ENCODE assay signal across 8 cellular contexts in genomic region chrX:30889147-30890125, GRCh38. TPM values are rescaled to one million over a fixed set of nuclear protein-coding genes. Genes with fewer than 3 reads are reported as not detected.
DNase-seq lines count a peak whose midpoint lies in the region; ATAC-seq, FAIRE-seq and TF ChIP-seq lines count a peak whose summit lies in the region.

TAB3 (minus strand) TSS chrX:30889254; CDS start chrX:30859588, 29,666 bp downstream.

- DNase-seq in NCI-H187 treated with DMSO at 0.1 percent for 48 hours (lab: John Stamatoyannopoulos, UW) (peak; percentile 93), ascending aorta (ENCODE audit: low spot score in 2 of 2) (peak; percentile 87 to 97), right atrium auricular region (ENCODE audit: low spot score) (peak; percentile 95), psoas muscle (peak; percentile 93 to 96), urothelium cell line (ENCODE audit: low spot score) (peak; percentile 75)

- no peaks in the 10 kb centered on the region for H3K9me3 ChIP-seq in ascending aorta
- H3K9me3 ChIP-seq in right atrium auricular region = no peaks in the 10 kb centered on the region
- no peaks in the 10 kb centered on the region for H3K9me3 ChIP-seq in psoas muscle

- 0 to 22% (median 1%) methylated on average over 25 to 62 of the region's 62 CpGs for WGBS in psoas muscle, 3 donors

- ATAC-seq in GM18499 (IDR thresholded peaks at IDR 0.05; ENCODE audit: insufficient read depth, unreplicated experiment) (peak; percentile 86), HG02943 (IDR thresholded peaks at IDR 0.05; ENCODE audit: low read depth, unreplicated experiment) (peak; percentile 85), psoas muscle (peak; percentile 95 to 98 (median 97))

- H3K4me3 ChIP-seq in ascending aorta (peak within 1 kb of the TSS; percentile 74 to 93), right atrium auricular region (peak within 1 kb of the TSS; percentile 71 to 83), psoas muscle (peak within 1 kb of the TSS; percentile 80)

- no peak for TF ChIP-seq CTCF in ascending aorta (IDR thresholded peaks at IDR 0.05)
- no peak for TF ChIP-seq CTCF in right atrium auricular region (IDR thresholded peaks at IDR 0.05)
- no peak for TF ChIP-seq CTCF in psoas muscle (IDR thresholded peaks at IDR 0.05)

- H3K36me3 ChIP-seq in ascending aorta = no peaks in the 10 kb centered on the region
- H3K36me3 ChIP-seq in right atrium auricular region = no peaks in the 10 kb centered on the region
- no peaks in the 10 kb centered on the region for H3K36me3 ChIP-seq in psoas muscle (ENCODE audit: insufficient read depth in 1 of 2, low read depth in 1 of 2)

- intact Hi-C loops in T-helper 2 cell treated with Interferon-gamma antibody and Interleukin-4, amounts not matched to agents 100 ng/mL and 5 ng/mL, for 36 hours (cut with micrococcal nuclease) = loop anchor here (1.0 to 2.0 kb wide), 6 partner anchors 11 to 312 kb away; partner anchors contain the start of gene TASL
- intact Hi-C loops in ascending aorta (cut with DNase I) (loop anchor here (10.0 kb wide), 1 partner anchor 235 kb away; the partner anchor contains the start of gene GK), psoas muscle (cut with DNase I) (no loop called here)

- no peaks in the 10 kb centered on the region for H3K4me1 ChIP-seq in ascending aorta
- no peaks in the 10 kb centered on the region for H3K4me1 ChIP-seq in right atrium auricular region
- peaks cover 3% of the 10 kb centered on the region for H3K4me1 ChIP-seq in psoas muscle

- H3K27ac ChIP-seq in ascending aorta (peak within 1 kb of the TSS; percentile 76 to 83), right atrium auricular region (peak within 1 kb of the TSS; percentile 84 to 86), psoas muscle (peak within 1 kb of the TSS; percentile 87)

- H3K27me3 ChIP-seq in ascending aorta (no peaks in the 10 kb centered on the region), right atrium auricular region (no peaks in the 10 kb centered on the region), psoas muscle (ENCODE audit: insufficient read depth in 3 of 3, low read length in 2 of 3) (no peaks in the 10 kb centered on the region)

- no peak for FAIRE-seq in urothelium cell line (lab: Jason Lieb, UNC)

RNA-seq across cellular contexts. Expression of gene TAB3, which starts in this region (rescaled TPM):
- total RNA-seq in T-helper 2 cell treated with Interferon-gamma antibody and Interleukin-4, amounts not matched to agents 100 ng/mL and 5 ng/mL, for 36 hours = 18.4 and 19.4 TPM in 2 replicates
- total RNA-seq in ascending aorta (23.2 TPM), right atrium auricular region (10 to 100 TPM; 18.4 to 32.4 TPM), psoas muscle (10 to 100 TPM; 11.9 to 14.5 (median 12.4) TPM)
- 10 to 100 TPM in 1 of 3 donors, 1 to 10 TPM in 2; 4.9 to 15.7 (median 8.9) TPM for polyA plus RNA-seq in psoas muscle

Comparison
In these comparisons a context has a peak if more than half of its experiments do, and no peak if none do; other contexts are left out.
1. Peak in every context shown above with its lines: DNase-seq, ATAC-seq, H3K4me3 ChIP-seq and H3K27ac ChIP-seq.
2. intact Hi-C loops: an anchor here in T-helper 2 cell treated with Interferon-gamma antibody and Interleukin-4, amounts not matched to agents 100 ng/mL and 5 ng/mL, for 36 hours (1.0 to 2.0 kb wide) and ascending aorta (10.0 kb wide); none called in psoas muscle.